Comparison of ENCODE assay signal across 8 cellular contexts in genomic region chr2:28392297-28393114, GRCh38. TPM values are rescaled to one million over a fixed set of nuclear protein-coding genes. Genes with fewer than 3 reads are reported as not detected.
A peak's percentile ranks its signal among the peaks of the same experiment; 100 is the strongest.
DNase-seq lines count a peak whose midpoint lies in the region; ATAC-seq, FAIRE-seq and TF ChIP-seq lines count a peak whose summit lies in the region.

TSS of gene FOSL2 (plus strand) at chr2:28392858. CDS start at chr2:28393721, 863 bp downstream.

- WGBS in HepG2 (ENCODE audit: low lambda C conversion rate) = 3% methylated on average over 46 of the region's 94 CpGs

- ATAC-seq in GM19372 (IDR thresholded peaks at IDR 0.05; ENCODE audit: low read depth, unreplicated experiment) = peak; percentile 72
- ATAC-seq in HG03558 (IDR thresholded peaks at IDR 0.05; ENCODE audit: extremely low read depth, unreplicated experiment) = peak; percentile 54
- ATAC-seq in HepG2 = peak; percentile 85

- no peak within 1 kb of the TSS for H3K27ac Mint-ChIP-seq in dendritic cell treated with granulocyte-macrophage colony-stimulating factor and Interleukin-4, amounts not matched to agents 40 ng/mL and 50 ng/mL, for 4 days

- no peak within 1 kb of the TSS for H2AFZ ChIP-seq in HepG2 (ENCODE audit: low read length)

- peaks cover 33% of the 10 kb centered on the region for H3K79me2 ChIP-seq in HepG2 (ENCODE audit: insufficient read depth, low read length)

- CTCF ChIA-PET in HepG2 (lab: Yijun Ruan, JAX; ENCODE audit: low intra/inter-chr PET ratio, low total read pairs) = no interaction called here

- peaks cover 45% of the 10 kb centered on the region for H3K4me1 ChIP-seq in HepG2 (ENCODE audit: insufficient read depth, low read length)

- TF ChIP-seq CTCF in HepG2 (CRISPR knock-in tag; IDR thresholded peaks at IDR 0.05) = peak; percentile 36

- peak within 1 kb of the TSS; percentile 94 for H3K9ac ChIP-seq in HepG2 (ENCODE audit: insufficient read depth, low read depth, low read length)

- H3K4me3 ChIP-seq in HepG2 (replicated peaks in 1 of 3; ENCODE audit: insufficient read depth in 1 of 3, low read depth in 2 of 3, low read length in 3 of 3) = peak within 1 kb of the TSS; percentile 91 to 95 (median 93)

- BruUV-seq in HepG2 (replicated peaks; lab: Mats Ljungman, UMichigan) = no TSS peak

- TF ChIP-seq EP300 in HepG2 (IDR thresholded peaks at IDR 0.05; ENCODE audit: low read depth in 2 of 2, low read length in 2 of 2) = peak; percentile 46 to 55; a peak in 2 of 4 replicates
- peak; percentile 68; the same call in 1 of the 2 replicates for TF ChIP-seq EP300 in HepG2 (CRISPR knock-in tag; IDR thresholded peaks at IDR 0.05; ENCODE audit: borderline replicate concordance)

- no peaks in the 10 kb centered on the region for H3K36me3 ChIP-seq in HepG2 (replicated peaks in 1 of 2; ENCODE audit: control insufficient read depth in 1 of 2, insufficient read depth in 2 of 2, low read length in 2 of 2)

- H3K27ac ChIP-seq in HepG2 (ENCODE audit: extremely low read length, insufficient read depth, low read length) = peak within 1 kb of the TSS; percentile 88

- POLR2A ChIA-PET in HepG2 (lab: Yijun Ruan, JAX) = interaction anchor here (0.8 to 3.9 kb wide), 17 partner anchors 9 to 1039 kb away, joined by 3 to 35 read pairs (median 4); partner anchors contain the start of genes BABAM2 and RBKS

- peaks cover 12% of the 10 kb centered on the region for H3K27me3 Mint-ChIP-seq in dendritic cell treated with granulocyte-macrophage colony-stimulating factor and Interleukin-4, amounts not matched to agents 40 ng/mL and 50 ng/mL, for 4 days

- H3K9me3 ChIP-seq in HepG2 (ENCODE audit: low read length) = no peaks in the 10 kb centered on the region

- H3K36me3 Mint-ChIP-seq in dendritic cell treated with granulocyte-macrophage colony-stimulating factor and Interleukin-4, amounts not matched to agents 40 ng/mL and 50 ng/mL, for 4 days (ENCODE audit: low read depth) = no peaks in the 10 kb centered on the region

- TF ChIP-seq RAD21 in HepG2 (CRISPR knock-in tag; IDR thresholded peaks at IDR 0.05) = peak; percentile 53

- DNase-seq in C1 segment of cervical spinal cord (lab: John Stamatoyannopoulos, UW) (peak; percentile 40 to 99 (median 88)), NCI-H748 (lab: John Stamatoyannopoulos, UW; ENCODE audit: unreplicated experiment) (peak; percentile 97), HepG2 (ENCODE audit: low spot score) (peak; percentile 100)
- DNase-seq in activated CD4-positive, alpha-beta T cell treated with anti-CD3 and anti-CD28 coated beads, Interleukin-2, amount 50 U/mL, for 24 hours (ENCODE audit: low read depth in 1 of 2, low spot score in 1 of 2) = peak; percentile 79 to 91
- peak; percentile 91 for DNase-seq in stimulated activated CD4-positive, alpha-beta T cell treated with anti-CD3 and anti-CD28 coated beads, Interleukin-4, amount 100 ng/mL, for 1 hour

- no peaks in the 10 kb centered on the region for H3K9me3 Mint-ChIP-seq in dendritic cell treated with granulocyte-macrophage colony-stimulating factor and Interleukin-4, amounts not matched to agents 40 ng/mL and 50 ng/mL, for 4 days

- peaks cover 22% of the 10 kb centered on the region for H3K4me1 Mint-ChIP-seq in dendritic cell treated with granulocyte-macrophage colony-stimulating factor and Interleukin-4, amounts not matched to agents 40 ng/mL and 50 ng/mL, for 4 days (ENCODE audit: low read depth)

- in situ Hi-C loops in HepG2 (cut with HindIII; ENCODE audit: extremely low pct_ligation_motif_present, low pct_unique_long_range_greater_than_20kb) = loop anchor here (10.0 kb wide), 2 partner anchors 638 to 688 kb away; no protein-coding TSS in a partner anchor

- peak in 1 of 2 experiments; percentile 88; a peak in 2 of 4 replicates for TF ChIP-seq POLR2A in HepG2 (IDR thresholded peaks at IDR 0.05; ENCODE audit: insufficient read depth in 1 of 2, low read depth in 2 of 2, low read length in 2 of 2)

- H3K4me2 ChIP-seq in HepG2 (ENCODE audit: low read depth, low read length) = peak within 1 kb of the TSS; percentile 100

- H3K4me3 Mint-ChIP-seq in dendritic cell treated with granulocyte-macrophage colony-stimulating factor and Interleukin-4, amounts not matched to agents 40 ng/mL and 50 ng/mL, for 4 days = peak within 1 kb of the TSS; percentile 82

- intact Hi-C loops in dendritic cell treated with granulocyte-macrophage colony-stimulating factor and Interleukin-4, amounts not matched to agents 40 ng/mL and 50 ng/mL, for 4 days (cut with micrococcal nuclease) = loop anchor here (5.0 kb wide), 2 partner anchors 50 to 500 kb away; partner anchors contain the start of genes BABAM2 and RBKS
- intact Hi-C loops in HepG2 (cut with micrococcal nuclease; ENCODE audit: unreplicated experiment) = loop anchor here (1.0 to 10.0 kb wide), 3 partner anchors 35 to 502 kb away; partner anchors contain the start of genes BABAM2 and RBKS

- peak; percentile 74 for FAIRE-seq in HepG2 (lab: Jason Lieb, UNC)

- peaks cover 22% of the 10 kb centered on the region; the same call in 1 of the 2 replicates for H4K20me1 ChIP-seq in HepG2 (ENCODE audit: insufficient read depth, low read length)

- peaks cover 1 to 20% of the 10 kb centered on the region in 2 experiments; a peak in 3 of 5 replicates for H3K27me3 ChIP-seq in HepG2 (ENCODE audit: control insufficient read depth in 1 of 2, insufficient read depth in 2 of 2, low read length in 2 of 2)

TF ChIP-seq in HepG2, 621 proteins besides CTCF, POLR2A, EP300 and RAD21 (continues in another document):
- TF ChIP-seq MIER3 (CRISPR knock-in tag; IDR thresholded peaks at IDR 0.05; ENCODE audit: borderline replicate concordance) (peak; percentile 95), PCBP2 (optimal IDR thresholded peaks at IDR 0.05; ENCODE audit: low read depth, low read length, poor library complexity, severe bottlenecking) (no peak), NR2F2 (IDR thresholded peaks at IDR 0.05; ENCODE audit: borderline replicate concordance, low read depth) (0 out of 2 replicates have a peak, but pooled peaks have one; percentile 1), ARID2 (CRISPR knock-in tag; IDR thresholded peaks at IDR 0.05; ENCODE audit: borderline replicate concordance) (peak; percentile 83; the same call in 1 of the 2 replicates), PAF1 (CRISPR knock-in tag; IDR thresholded peaks at IDR 0.05) (no peak), ZNF275 (CRISPR knock-in tag; IDR thresholded peaks at IDR 0.05; ENCODE audit: borderline replicate concordance) (no peak), ZNF280D (CRISPR knock-in tag; IDR thresholded peaks at IDR 0.05) (no peak; the same call in 1 of the 2 replicates)

RNA-seq across cellular contexts. Expression of gene FOSL2, which starts in this region (rescaled TPM):
- total RNA-seq in HepG2 (2016; rRNA removed; fragmentation: Illumina TruSeq; extraction: Trizol) = 2.3 and 3.4 TPM in 2 replicates
- 0.53 and 0.61 TPM in 2 replicates for total RNA-seq in HepG2 (2016; cell fraction: cytosol; rRNA removed; fragmentation: Illumina TruSeq; extraction: Trizol; ENCODE audit: low read depth)
- 2.2 and 4.1 TPM in 2 replicates for total RNA-seq in HepG2 (2016; cell fraction: insoluble cytoplasmic fraction; rRNA removed; fragmentation: Illumina TruSeq; extraction: Trizol)
- 1.3 and 1.4 TPM in 2 replicates for total RNA-seq in HepG2 (2016; cell fraction: membrane; rRNA removed; fragmentation: Illumina TruSeq; extraction: Trizol)
- total RNA-seq in HepG2 (2016; cell fraction: nucleus; rRNA removed; fragmentation: Illumina TruSeq; extraction: Trizol) = 3.7 and 5.1 TPM in 2 replicates
- polyA plus RNA-seq in HepG2 (2011; rRNA removed) = 18.1 and 20.1 TPM in 2 replicates
- polyA plus RNA-seq in HepG2 (2011; cell fraction: cytosol; rRNA removed) = 10.9 and 11.2 TPM in 2 replicates
- 37.0 and 47.3 TPM in 2 replicates for polyA plus RNA-seq in HepG2 (2011; cell fraction: nucleus; rRNA removed)
- polyA plus RNA-seq in HepG2 (2012) = 25.1 and 31.2 TPM in 2 replicates
- 0.21 and 0.26 TPM in 2 replicates for polyA plus RNA-seq in HepG2 (2016; cell fraction: cytosol; fragmentation: Illumina TruSeq; extraction: Trizol; ENCODE audit: low read depth)
- polyA plus RNA-seq in HepG2 (2016; cell fraction: insoluble cytoplasmic fraction; fragmentation: Illumina TruSeq; extraction: Trizol; ENCODE audit: low read depth) = 2.0 and 2.4 TPM in 2 replicates
- polyA plus RNA-seq in HepG2 (2016; cell fraction: membrane; fragmentation: Illumina TruSeq; extraction: Trizol; ENCODE audit: low read depth) = 0.46 and 0.51 TPM in 2 replicates
- polyA plus RNA-seq in HepG2 (2016; cell fraction: nucleus; fragmentation: Illumina TruSeq; extraction: Trizol; ENCODE audit: insufficient read depth, low read depth) = 3.9 and 4.9 TPM in 2 replicates
- 62.9 and 84.8 TPM in 2 replicates for polyA minus RNA-seq in HepG2 (2011; rRNA and poly(A)+ RNA removed; ENCODE audit: low replicate concordance)
- polyA minus RNA-seq in HepG2 (2011; cell fraction: cytosol; rRNA and poly(A)+ RNA removed) = 27.1 and 28.7 TPM in 2 replicates
- polyA minus RNA-seq in HepG2 (2011; cell fraction: nucleus; rRNA and poly(A)+ RNA removed) = 47.9 and 53.6 TPM in 2 replicates

Comparison
In these comparisons a context has a peak if more than half of its experiments do, and no peak if none do; other contexts are left out.
1. Peak in every context shown above with its lines: DNase-seq, ATAC-seq, H3K4me3 ChIP-seq and H3K27ac ChIP-seq.